Comparison of ENCODE assay signal across 8 cellular contexts in the genomic region with DNA sequence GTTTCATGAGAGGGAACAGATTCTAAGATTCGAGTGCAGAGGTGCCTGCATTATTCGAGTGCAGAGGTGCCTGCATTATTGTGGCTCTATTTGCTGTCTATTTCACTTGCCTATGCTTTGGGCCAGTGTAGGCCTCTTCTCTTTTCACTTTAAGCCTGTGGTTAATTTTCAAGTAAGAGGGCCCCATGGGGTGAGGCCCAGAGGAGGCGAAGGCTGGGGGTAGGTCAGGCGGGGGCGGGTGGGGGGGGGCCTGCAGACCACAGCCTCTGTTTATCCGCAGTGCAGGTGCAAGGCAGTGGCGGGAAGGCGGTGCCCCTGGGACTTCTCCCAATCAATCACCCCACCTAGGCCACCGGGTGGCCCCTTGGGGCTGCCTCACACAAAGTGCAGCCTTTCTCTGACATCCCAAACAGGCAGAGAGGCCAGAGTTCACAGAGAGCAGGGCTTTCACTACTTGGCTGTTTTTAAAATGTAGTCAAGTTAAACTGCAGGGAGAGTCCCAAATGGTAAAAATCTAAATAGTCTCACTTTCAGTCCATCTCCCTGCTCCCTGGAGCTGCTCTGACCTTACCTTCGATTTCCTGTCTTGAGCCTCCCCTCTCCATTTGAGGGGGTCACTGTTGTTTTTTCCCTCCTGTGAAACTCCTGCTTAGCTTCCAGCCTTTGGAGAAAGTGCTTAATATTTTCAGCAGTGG.
DNase-seq lines count a peak whose midpoint lies in the region; ATAC-seq, FAIRE-seq and TF ChIP-seq lines count a peak whose summit lies in the region.

No MANE protein-coding gene starts in this region.

- POLR2A ChIA-PET in activated CD8-positive, alpha-beta T cell treated with anti-CD3 and anti-CD28 coated beads, Interleukin-2, amount 10 ng/mL, durations not matched to agents 7 days and 5 days (lab: Charles Lee): no interaction called here

- no peaks in the 10 kb centered on the region for H3K36me3 ChIP-seq in kidney (ENCODE audit: control insufficient read depth in 1 of 2, insufficient read depth in 2 of 2, low read length in 2 of 2)

- no peak overlapping the region for H3K9ac ChIP-seq in kidney (ENCODE audit: low read length in 2 of 2)

- no peaks in the 10 kb centered on the region for H3K9me3 ChIP-seq in kidney (ENCODE audit: control insufficient read depth in 1 of 2, low read length in 2 of 2)

- TF ChIP-seq CTCF in GM12864 (IDR thresholded peaks at IDR 0.05; ENCODE audit: low read depth, low read length, missing control alignments) (no peak), kidney (IDR thresholded peaks at IDR 0.05; ENCODE audit: borderline replicate concordance, extremely low read depth, insufficient read depth) (no peak)

- H3K4me3 Mint-ChIP-seq in activated CD8-positive, alpha-beta T cell treated with anti-CD3 and anti-CD28 coated beads, Interleukin-2, amount 10 ng/mL, durations not matched to agents 7 days and 5 days: peak overlapping the region; percentile 48

- H3K36me3 Mint-ChIP-seq in activated CD8-positive, alpha-beta T cell treated with anti-CD3 and anti-CD28 coated beads, Interleukin-2, amount 10 ng/mL, durations not matched to agents 7 days and 5 days (ENCODE audit: low read depth): no peaks in the 10 kb centered on the region

- DNase-seq in GM12864 (ENCODE audit: low read depth) (peak; percentile 52), kidney (no peak), occipital lobe (lab: John Stamatoyannopoulos, UW) (no peak), C1 segment of cervical spinal cord (lab: John Stamatoyannopoulos, UW) (no peak)
- peak; percentile 53 for DNase-seq in activated CD8-positive, alpha-beta T cell treated with anti-CD3 and anti-CD28 coated beads, Interleukin-2, amount 10 ng/mL, durations not matched to agents 7 days and 5 days
- DNase-seq in stimulated activated CD4-positive, alpha-beta T cell treated with anti-CD3 and anti-CD28 coated beads, Interleukin-15, amount 100 ng/mL, for 48 hours (ENCODE audit: low read depth in 2 of 2): peak; percentile 19

- H3K9me3 Mint-ChIP-seq in activated CD8-positive, alpha-beta T cell treated with anti-CD3 and anti-CD28 coated beads, Interleukin-2, amount 10 ng/mL, durations not matched to agents 7 days and 5 days (ENCODE audit: insufficient read depth): no peaks in the 10 kb centered on the region

- H3K4me1 ChIP-seq in kidney (ENCODE audit: control insufficient read depth in 1 of 2, insufficient read depth in 1 of 2, low read depth in 1 of 2, low read length in 2 of 2): peaks cover 9 to 12% of the 10 kb centered on the region in 2 donors

- intact Hi-C loops in kidney (cut with DNase I): no loop called here

- H3K27ac ChIP-seq in kidney (ENCODE audit: low read depth in 2 of 2, low read length in 2 of 2): no peak overlapping the region

- no peak for FAIRE-seq in kidney (lab: Jason Lieb, UNC)

- H3K27me3 Mint-ChIP-seq in activated CD8-positive, alpha-beta T cell treated with anti-CD3 and anti-CD28 coated beads, Interleukin-2, amount 10 ng/mL, durations not matched to agents 7 days and 5 days (ENCODE audit: low read depth): peaks cover 2% of the 10 kb centered on the region

- H3K4me1 Mint-ChIP-seq in activated CD8-positive, alpha-beta T cell treated with anti-CD3 and anti-CD28 coated beads, Interleukin-2, amount 10 ng/mL, durations not matched to agents 7 days and 5 days (ENCODE audit: low read depth): peaks cover 56% of the 10 kb centered on the region

- H3K4me3 ChIP-seq in GM12864 (ENCODE audit: low read depth, low read length): no peak overlapping the region
- no peak overlapping the region for H3K4me3 ChIP-seq in kidney (ENCODE audit: low read length in 2 of 2)

- peak; percentile 68 for ATAC-seq in GM19467 (IDR thresholded peaks at IDR 0.05; ENCODE audit: unreplicated experiment)
- ATAC-seq in HG03442 (IDR thresholded peaks at IDR 0.05; ENCODE audit: unreplicated experiment): peak; percentile 86
- peak; percentile 75 for ATAC-seq in activated CD8-positive, alpha-beta T cell treated with anti-CD3 and anti-CD28 coated beads, Interleukin-2, amount 10 ng/mL, durations not matched to agents 7 days and 5 days

- peak overlapping the region; percentile 75 for H3K27ac Mint-ChIP-seq in activated CD8-positive, alpha-beta T cell treated with anti-CD3 and anti-CD28 coated beads, Interleukin-2, amount 10 ng/mL, durations not matched to agents 7 days and 5 days

- CTCF ChIA-PET in activated CD8-positive, alpha-beta T cell treated with anti-CD3 and anti-CD28 coated beads, Interleukin-2, amount 10 ng/mL, durations not matched to agents 7 days and 5 days (lab: Charles Lee): interaction anchor here (0.6 to 1.4 kb wide), 5 partner anchors 19 to 475 kb away, joined by 3 to 7 read pairs (median 3); no protein-coding TSS in a partner anchor

Comparison
In these comparisons a context has a peak if more than half of its experiments do, and no peak if none do; other contexts are left out.
1. DNase-seq: peak in GM12864 (single experiment), activated CD8-positive, alpha-beta T cell treated with anti-CD3 and anti-CD28 coated beads, Interleukin-2, amount 10 ng/mL, durations not matched to agents 7 days and 5 days (single experiment) and stimulated activated CD4-positive, alpha-beta T cell treated with anti-CD3 and anti-CD28 coated beads, Interleukin-15, amount 100 ng/mL, for 48 hours (2 of 2); none in kidney (single experiment), occipital lobe (single experiment) and C1 segment of cervical spinal cord (0 of 14).
2. Peak in every context shown above with its lines, with median percentiles within 50 percentile points of each other: ATAC-seq.